9 cellular contexts compared by ENCODE assay signal in the genomic region with DNA sequence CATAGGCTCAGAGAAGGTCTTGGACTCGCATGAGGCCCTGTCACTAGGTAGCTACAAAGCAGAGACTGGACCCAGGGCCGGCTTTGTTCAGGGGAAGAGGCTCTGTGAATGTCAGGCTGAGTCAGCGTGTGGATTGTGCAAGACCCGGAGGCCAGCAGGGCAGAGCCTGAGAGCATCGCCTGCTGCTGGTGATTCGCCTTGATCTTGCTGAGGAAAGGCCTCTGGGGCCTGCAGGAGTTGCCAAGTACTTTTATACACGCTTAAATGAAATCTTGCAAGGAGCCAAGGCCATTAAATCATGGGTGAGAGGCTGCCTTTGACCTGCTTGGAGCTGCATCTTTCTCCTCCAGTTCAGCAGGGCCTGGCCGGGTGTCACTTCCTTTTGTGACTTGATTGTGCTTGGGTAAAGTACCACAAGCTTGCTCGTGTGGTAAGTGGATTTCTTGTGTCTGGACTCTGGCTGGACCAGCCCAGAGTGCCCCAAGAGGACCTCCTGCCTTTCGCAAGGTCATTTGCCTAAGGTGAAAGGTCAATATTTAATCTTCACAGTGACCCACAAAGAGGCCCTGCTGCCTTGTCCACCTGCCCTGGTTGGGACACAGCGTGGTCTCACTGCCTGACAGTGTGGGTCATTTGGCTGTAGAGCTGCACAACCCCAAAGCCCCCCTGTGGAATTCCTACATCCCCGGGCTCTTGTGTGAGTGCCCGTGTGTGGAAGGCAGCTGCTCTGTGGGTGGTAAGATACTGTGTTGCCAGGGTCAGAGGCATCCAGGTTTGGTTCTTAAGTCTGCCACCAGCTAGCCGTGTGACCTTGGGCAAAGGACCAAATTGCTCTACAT. TPM values are rescaled to one million over a fixed set of nuclear protein-coding genes. Genes with fewer than 3 reads are reported as not detected.
DNase-seq lines count a peak whose midpoint lies in the region; ATAC-seq and TF ChIP-seq lines count a peak whose summit lies in the region.
"Had no signal": no experiment of that assay in that cellular context is flagged by ENCODE, and none has a peak within 500 bp of the region (broad histone marks: within the 10 kb centered on the region; RNA-seq: fewer than 3 reads in every experiment).

No MANE protein-coding gene starts in this region.

- H3K27ac ChIP-seq in DOHH2 (ENCODE audit: low read depth, low read length) (no peak overlapping the region), esophagus muscularis mucosa (replicated peaks in 1 of 4) (peak overlapping the region; percentile 74 to 80 (median 78)), stomach smooth muscle (ENCODE audit: low read length) (peak overlapping the region; percentile 58)
- H3K27ac ChIP-seq: KMS-11 had no signal

- H3K27me3 Mint-ChIP-seq in naive B cell = no peaks in the 10 kb centered on the region

- TF ChIP-seq POLR2A in esophagus muscularis mucosa (IDR thresholded peaks at IDR 0.05; ENCODE audit: low read depth) = no peak
- no peak for TF ChIP-seq POLR2A in GM18505 (IDR thresholded peaks at IDR 0.05; ENCODE audit: borderline replicate concordance, extremely low read depth, insufficient read depth, insufficient read length)

- no peaks in the 10 kb centered on the region for H3K9me2 ChIP-seq in DOHH2 (replicated peaks; ENCODE audit: control insufficient read depth, low read length)

- 41% methylated on average over 14 of the region's 14 CpGs for WGBS in esophagus muscularis mucosa

- H3K4me1 Mint-ChIP-seq in naive B cell = peaks cover 72 to 80% (median 73%) of the 10 kb centered on the region in 3 donors

- peak overlapping the region; percentile 42; the same call in 1 of the 2 replicates for H3K4me3 ChIP-seq in DOHH2 (ENCODE audit: low read length)
- H3K4me3 ChIP-seq in esophagus muscularis mucosa = no peak overlapping the region
- H3K4me3 ChIP-seq in stomach smooth muscle (ENCODE audit: low read length in 2 of 2) = peak overlapping the region in 1 of 2 donors; percentile 40

- DNase-seq in NCI-H226 = peak; percentile 98
- DNase-seq in activated T-cell treated with anti-CD3 and anti-CD28 coated beads for 4 hours = peak; percentile 37
- peak; percentile 97 for DNase-seq in esophagus muscularis mucosa (ENCODE audit: extremely low spot score)
- DNase-seq in naive B cell = no peak

- ATAC-seq in naive B cell (ENCODE audit: low read depth in 2 of 2) = no peak
- ATAC-seq in GM18505 (IDR thresholded peaks at IDR 0.05; ENCODE audit: unreplicated experiment) = no peak
- ATAC-seq in GM18909 (IDR thresholded peaks at IDR 0.05; ENCODE audit: poor library complexity, unreplicated experiment) = no peak

- TF ChIP-seq EP300 in esophagus muscularis mucosa (IDR thresholded peaks at IDR 0.05) = no peak

- peaks cover 32% of the 10 kb centered on the region for H3K79me2 ChIP-seq in DOHH2 (ENCODE audit: control insufficient read depth, low read length)

- H3K27ac Mint-ChIP-seq in naive B cell = peak overlapping the region; percentile 58 to 98 (median 75)

- intact Hi-C loops in esophagus muscularis mucosa (cut with DNase I) = loop anchor here (2.0 kb wide), 1 partner anchor 44 kb away; a partner anchor contains a TSS

- H3K36me3 Mint-ChIP-seq in naive B cell = peaks cover 25 to 26% of the 10 kb centered on the region in 2 donors

- peak overlapping the region; percentile 21 to 42 for H3K9ac ChIP-seq in stomach smooth muscle (ENCODE audit: low read length in 2 of 2)
- H3K9ac ChIP-seq: KMS-11 had no signal

- H3K27me3 ChIP-seq in DOHH2 (ENCODE audit: control insufficient read depth, low read length) = no peaks in the 10 kb centered on the region
- H3K27me3 ChIP-seq in esophagus muscularis mucosa = no peaks in the 10 kb centered on the region
- H3K27me3 ChIP-seq in stomach smooth muscle (ENCODE audit: control insufficient read depth in 1 of 2, insufficient read depth in 2 of 2, low read length in 2 of 2) = no peaks in the 10 kb centered on the region

- H3K4me1 ChIP-seq in DOHH2 (ENCODE audit: control insufficient read depth, low read length) (peaks cover 47% of the 10 kb centered on the region), esophagus muscularis mucosa (peaks cover 85 to 100% (median 94%) of the 10 kb centered on the region in 4 donors), stomach smooth muscle (ENCODE audit: control insufficient read depth, insufficient read depth, low read length) (peaks cover 53% of the 10 kb centered on the region)

- peak overlapping the region; percentile 49 for H3K4me2 ChIP-seq in DOHH2 (ENCODE audit: low read length)
- H3K4me2 ChIP-seq: KMS-11 had no signal

- no peaks in the 10 kb centered on the region for H3F3A ChIP-seq in DOHH2 (ENCODE audit: control insufficient read depth, insufficient read depth)

- TF ChIP-seq CTCF in DOHH2 (IDR thresholded peaks at IDR 0.05; ENCODE audit: low read depth, low read length, poor library complexity, severe bottlenecking) = no peak
- no peak for TF ChIP-seq CTCF in esophagus muscularis mucosa (IDR thresholded peaks at IDR 0.05)

- H3K9me3 ChIP-seq in DOHH2 (ENCODE audit: control insufficient read depth, insufficient read depth, low read length) = peaks cover 4% of the 10 kb centered on the region; the same call in 1 of the 2 replicates
- no peaks in the 10 kb centered on the region for H3K9me3 ChIP-seq in esophagus muscularis mucosa
- no peaks in the 10 kb centered on the region for H3K9me3 ChIP-seq in stomach smooth muscle (ENCODE audit: control insufficient read depth in 2 of 2, low read length in 2 of 2)

- H3K9me3 Mint-ChIP-seq in naive B cell = peaks cover 7 to 18% (median 12%) of the 10 kb centered on the region in 7 donors

- H3K36me3 ChIP-seq in DOHH2 (ENCODE audit: control insufficient read depth, low read length) (peaks cover 15% of the 10 kb centered on the region), esophagus muscularis mucosa (peaks cover 0 to 6% (median 0%) of the 10 kb centered on the region in 4 donors), stomach smooth muscle (ENCODE audit: control insufficient read depth in 2 of 2, insufficient read depth in 2 of 2, low read length in 2 of 2) (no peaks in the 10 kb centered on the region)

- H4K20me1 ChIP-seq in DOHH2 (ENCODE audit: control insufficient read depth, insufficient read depth, low read depth, low read length) = no peaks in the 10 kb centered on the region

- peak overlapping the region in 7 of 8 donors; percentile 28 to 92 (median 74) for H3K4me3 Mint-ChIP-seq in naive B cell

RNA-seq across cellular contexts. Expression of a gene that starts 38.6 kb away (rescaled TPM):
- total RNA-seq in esophagus muscularis mucosa = under 1 TPM in 2 of 4 donors, not detected in 2; 0.26 to 0.42 TPM
- polyA plus RNA-seq in naive B cell (ENCODE audit: low read depth in 6 of 6) = under 1 TPM in 1 of 6 donors, not detected in 5; 0.19 TPM

RNA-seq across cellular contexts. Expression of a gene that starts 44.9 kb away (rescaled TPM):
- 10 to 100 TPM; 17.9 to 50.5 (median 38.4) TPM for total RNA-seq in esophagus muscularis mucosa
- 10 to 100 TPM; 31.0 to 60.8 (median 38.1) TPM for polyA plus RNA-seq in naive B cell (ENCODE audit: low read depth in 6 of 6)
